In genomic region chr4:73347497-73347896, GRCh38 we compare ENCODE assay signal across 22 cellular contexts. TPM values are rescaled to one million over a fixed set of nuclear protein-coding genes. Genes with fewer than 3 reads are reported as not detected.
A peak's percentile ranks its signal among the peaks of the same experiment; 100 is the strongest.
DNase-seq lines count a peak whose midpoint lies in the region; ATAC-seq and TF ChIP-seq lines count a peak whose summit lies in the region.
"Had no signal": no experiment of that assay in that cellular context is flagged by ENCODE, and none has a peak within 500 bp of the region (broad histone marks: within the 10 kb centered on the region; RNA-seq: fewer than 3 reads in every experiment).

No MANE protein-coding gene starts in this region.

- H3K9me3 ChIP-seq in right lobe of liver: no peaks in the 10 kb centered on the region
- H3K9me3 ChIP-seq: A549 had no signal

- H3K9me3 Mint-ChIP-seq in WTC11: peaks cover 4% of the 10 kb centered on the region
- H3K9me3 Mint-ChIP-seq in activated CD4-positive, alpha-beta memory T cell treated with anti-CD3 and anti-CD28 coated beads for 36 hours: no peaks in the 10 kb centered on the region
- no peaks in the 10 kb centered on the region for H3K9me3 Mint-ChIP-seq in activated T-cell treated with anti-CD3 and anti-CD28 coated beads, Interleukin-2, amount 50 U/mL, for 4 hours
- H3K9me3 Mint-ChIP-seq: CD4-positive, alpha-beta memory T cell; GM23338; H9 had no signal

- H3K27ac ChIP-seq in right lobe of liver: peak overlapping the region in 2 of 3 donors; percentile 12 to 90
- H3K27ac ChIP-seq: A549 had no signal

- peaks cover 8% of the 10 kb centered on the region for H3K4me1 Mint-ChIP-seq in WTC11
- no peaks in the 10 kb centered on the region for H3K4me1 Mint-ChIP-seq in activated CD4-positive, alpha-beta memory T cell treated with anti-CD3 and anti-CD28 coated beads for 36 hours (ENCODE audit: low read depth)
- no peaks in the 10 kb centered on the region for H3K4me1 Mint-ChIP-seq in activated T-cell treated with anti-CD3 and anti-CD28 coated beads, Interleukin-2, amount 50 U/mL, for 4 hours (ENCODE audit: low read depth)
- H3K4me1 Mint-ChIP-seq: CD4-positive, alpha-beta memory T cell had no signal

- H3K36me3 Mint-ChIP-seq in WTC11: no peaks in the 10 kb centered on the region
- no peaks in the 10 kb centered on the region for H3K36me3 Mint-ChIP-seq in activated CD4-positive, alpha-beta memory T cell treated with anti-CD3 and anti-CD28 coated beads for 36 hours
- no peaks in the 10 kb centered on the region for H3K36me3 Mint-ChIP-seq in activated T-cell treated with anti-CD3 and anti-CD28 coated beads, Interleukin-2, amount 50 U/mL, for 4 hours (ENCODE audit: insufficient read depth)
- H3K36me3 Mint-ChIP-seq: CD4-positive, alpha-beta memory T cell had no signal

- no peak for TF ChIP-seq CTCF in WTC11 (IDR thresholded peaks at IDR 0.05)
- no peak for TF ChIP-seq CTCF in right lobe of liver (IDR thresholded peaks at IDR 0.05)

- no peaks in the 10 kb centered on the region for H3K27me3 ChIP-seq in right lobe of liver

- DNase-seq in NCI-H1694 treated with DMSO at 0.1 percent for 48 hours (lab: John Stamatoyannopoulos, UW) (peak; percentile 3), NCI-H1694 (lab: John Stamatoyannopoulos, UW) (no peak), NCI-H526 (lab: John Stamatoyannopoulos, UW) (peak; percentile 50 to 59), WTC11 (ENCODE audit: low spot score) (no peak), right lobe of liver (no peak)
- no peak for DNase-seq in activated CD4-positive, alpha-beta memory T cell treated with anti-CD3 and anti-CD28 coated beads for 36 hours
- no peak for DNase-seq in activated T-cell treated with anti-CD3 and anti-CD28 coated beads, Interleukin-2, amount 50 U/mL, for 4 hours
- DNase-seq: 8988T; ACHN; C1 segment of cervical spinal cord; Calu3; CD4-positive, alpha-beta memory T cell; COR-L47; DMS79; GF-D8; H9 had no signal

- intact Hi-C loops in right lobe of liver (cut with DNase I): loop anchor here in 1 of 2 donors (10.0 kb wide), 1 partner anchor 57 kb away; the partner anchor contains the start of gene ALB
- intact Hi-C loops in activated CD4-positive, alpha-beta memory T cell treated with anti-CD3 and anti-CD28 coated beads for 36 hours (cut with micrococcal nuclease): loop anchor here (10.0 kb wide), 1 partner anchor 97 kb away; no protein-coding TSS in a partner anchor

- CTCF ChIA-PET in WTC11 (lab: Charles Lee): no interaction called here
- CTCF ChIA-PET in activated CD4-positive, alpha-beta memory T cell treated with anti-CD3 and anti-CD28 coated beads for 36 hours (lab: Charles Lee): no interaction called here

- H3K4me3 ChIP-seq in right lobe of liver: no peak overlapping the region
- H3K4me3 ChIP-seq: A549, GM23338 had no signal

- H3K36me3 ChIP-seq in right lobe of liver: no peaks in the 10 kb centered on the region

- H3K4me1 ChIP-seq in right lobe of liver: peaks cover 0 to 27% (median 8%) of the 10 kb centered on the region in 4 donors

- POLR2A ChIA-PET in WTC11 (lab: Charles Lee): no interaction called here
- POLR2A ChIA-PET in activated CD4-positive, alpha-beta memory T cell treated with anti-CD3 and anti-CD28 coated beads for 36 hours (lab: Charles Lee): no interaction called here

- ATAC-seq in WTC11: no peak
- no peak for ATAC-seq in right lobe of liver
- ATAC-seq in activated T-cell treated with anti-CD3 and anti-CD28 coated beads, Interleukin-2, amount 50 U/mL, for 4 hours: no peak
- ATAC-seq: A549, GM23338, HCT116 had no signal

- H3K4me3 Mint-ChIP-seq in WTC11: no peak overlapping the region
- H3K4me3 Mint-ChIP-seq in activated CD4-positive, alpha-beta memory T cell treated with anti-CD3 and anti-CD28 coated beads for 36 hours: no peak overlapping the region
- no peak overlapping the region for H3K4me3 Mint-ChIP-seq in activated T-cell treated with anti-CD3 and anti-CD28 coated beads, Interleukin-2, amount 50 U/mL, for 4 hours
- H3K4me3 Mint-ChIP-seq: CD4-positive, alpha-beta memory T cell; GM23338; H9 had no signal

- no peak overlapping the region for H3K27ac Mint-ChIP-seq in WTC11
- H3K27ac Mint-ChIP-seq in activated CD4-positive, alpha-beta memory T cell treated with anti-CD3 and anti-CD28 coated beads for 36 hours: no peak overlapping the region
- H3K27ac Mint-ChIP-seq: CD4-positive, alpha-beta memory T cell; GM23338; H9 had no signal

- no peaks in the 10 kb centered on the region for H3K27me3 Mint-ChIP-seq in WTC11 (ENCODE audit: low read depth)
- no peaks in the 10 kb centered on the region for H3K27me3 Mint-ChIP-seq in activated CD4-positive, alpha-beta memory T cell treated with anti-CD3 and anti-CD28 coated beads for 36 hours
- H3K27me3 Mint-ChIP-seq in activated T-cell treated with anti-CD3 and anti-CD28 coated beads, Interleukin-2, amount 50 U/mL, for 4 hours (ENCODE audit: low read depth): peaks cover 2% of the 10 kb centered on the region

- TF ChIP-seq POLR2A in right lobe of liver (IDR thresholded peaks at IDR 0.05): no peak

TF ChIP-seq in WTC11, 78 proteins besides CTCF, POLR2A, EP300 and RAD21:
- peak; percentile 32; the same call in 1 of the 2 replicates for TF ChIP-seq GABPB1 (CRISPR knock-in tag; IDR thresholded peaks at IDR 0.05)
- no peak for TF ChIP-seq SOX15 (CRISPR knock-in tag; IDR thresholded peaks at IDR 0.05)

RNA-seq across cellular contexts. Expression of gene ALB, which starts 56.6 kb away (rescaled TPM):
- total RNA-seq in WTC11 (2021): 23.4 to 35.4 TPM (median 27.4 TPM) in 3 replicates
- over 10,000 TPM; 46,361 to 117,834 (median 75,397) TPM for total RNA-seq in right lobe of liver
- not detected for total RNA-seq in activated CD4-positive, alpha-beta memory T cell treated with anti-CD3 and anti-CD28 coated beads for 36 hours
- total RNA-seq in activated T-cell treated with anti-CD3 and anti-CD28 coated beads, Interleukin-2, amount 50 U/mL, for 4 hours: 10 to 100 TPM; 13.8 to 22.6 (median 18.3) TPM
- total RNA-seq: Calu3; CD4-positive, alpha-beta memory T cell; Daoy; G401; GM23338; H4; H9 had no signal

Comparison
In these comparisons a context has a peak if more than half of its experiments do, and no peak if none do; other contexts are left out.
1. DNase-seq: peak in NCI-H1694 treated with DMSO at 0.1 percent for 48 hours (single experiment) and NCI-H526 (2 of 2); none in NCI-H1694 (single experiment), WTC11 (single experiment), right lobe of liver (0 of 3), activated CD4-positive, alpha-beta memory T cell treated with anti-CD3 and anti-CD28 coated beads for 36 hours (single experiment) and activated T-cell treated with anti-CD3 and anti-CD28 coated beads, Interleukin-2, amount 50 U/mL, for 4 hours (single experiment).
2. RNA of gene ALB, which starts 56.6 kb away (total RNA-seq): 46,361 to 117,834 TPM in right lobe of liver; 23.4 to 35.4 TPM in WTC11, 13.8 to 22.6 TPM in activated T-cell treated with anti-CD3 and anti-CD28 coated beads, Interleukin-2, amount 50 U/mL, for 4 hours and not detected in activated CD4-positive, alpha-beta memory T cell treated with anti-CD3 and anti-CD28 coated beads for 36 hours; every median in the first group is over 1,000 times any median in the second.